ENCODE assay signal across 20 cellular contexts in genomic region chr10:101047268-101047667, GRCh38. TPM values are rescaled to one million over a fixed set of nuclear protein-coding genes. Genes with fewer than 3 reads are reported as not detected.
DNase-seq lines count a peak whose midpoint lies in the region; ATAC-seq and TF ChIP-seq lines count a peak whose summit lies in the region.
"Had no signal": no experiment of that assay in that cellular context is flagged by ENCODE, and none has a peak within 500 bp of the region (broad histone marks: within the 10 kb centered on the region; RNA-seq: fewer than 3 reads in every experiment).

No MANE protein-coding gene starts in this region.

- no peak overlapping the region for H2BK5ac ChIP-seq in IMR-90 (ENCODE audit: low read depth, low read length, poor library complexity, severe bottlenecking)

- no peak overlapping the region for H3K14ac ChIP-seq in IMR-90 (replicated peaks; ENCODE audit: low read depth, low read length)

- peak overlapping the region in 1 of 11 experiments; percentile 32; a peak in 4 of 22 replicates for H3K9ac ChIP-seq in BLaER1 treated with 17β-estradiol and CSF1 and Interleukin-3, amounts not matched to agents 10 nM and 100 nM
- H3K9ac ChIP-seq in IMR-90 (ENCODE audit: low read depth, low read length), result no peak overlapping the region
- no peak overlapping the region for H3K9ac ChIP-seq in iPS-18a (ENCODE audit: low read length)
- H3K9ac ChIP-seq in neural progenitor cell, result no peak overlapping the region

- intact Hi-C loops in IMR-90 (cut with micrococcal nuclease), result no loop called here
- intact Hi-C loops in left ventricle myocardium inferior (cut with micrococcal nuclease), result no loop called here

- no peaks in the 10 kb centered on the region for H3K9me3 Mint-ChIP-seq in neural progenitor cell
- H3K9me3 Mint-ChIP-seq: activated CD4-positive, alpha-beta memory T cell treated with anti-CD3 and anti-CD28 coated beads for 36 hours; stimulated activated naive CD8-positive, alpha-beta T cell treated with anti-CD3 and anti-CD28 coated beads, Interleukin-15, amount 100 ng/mL, for 72 hours had no signal

- TF ChIP-seq POLR2A in IMR-90 (IDR thresholded peaks at IDR 0.05; ENCODE audit: low read depth, low read length), result no peak

- POLR2A ChIA-PET in IMR-90 (lab: Charles Lee; ENCODE audit: unreplicated experiment), result no interaction called here

- peak overlapping the region; percentile 81 for H2AFZ ChIP-seq in IMR-90 (replicated peaks; ENCODE audit: low read length, poor library complexity)
- H2AFZ ChIP-seq in neural progenitor cell (replicated peaks), result no peak overlapping the region

- H4K5ac ChIP-seq in IMR-90 (ENCODE audit: low read depth, low read length), result no peak overlapping the region

- H4K8ac ChIP-seq in IMR-90 (ENCODE audit: low read depth in 2 of 2, low read length in 2 of 2), result no peak overlapping the region

- H3K79me2 ChIP-seq in neural progenitor cell (ENCODE audit: low read depth), result no peaks in the 10 kb centered on the region

- H3K4me2 ChIP-seq in BLaER1 treated with 17β-estradiol and CSF1 and Interleukin-3, amounts not matched to agents 10 nM and 100 nM, result peak overlapping the region in 9 of 11 experiments; percentile 21 to 60 (median 40); a peak in 17 of 22 replicates
- no peak overlapping the region for H3K4me2 ChIP-seq in IMR-90 (ENCODE audit: low read depth, low read length)
- peak overlapping the region; percentile 58 for H3K4me2 ChIP-seq in neural progenitor cell

- H3K9me3 ChIP-seq in BLaER1 treated with 17β-estradiol and CSF1 and Interleukin-3, amounts not matched to agents 10 nM and 100 nM (replicated peaks in 1 of 11), result no peaks in the 10 kb centered on the region
- H3K9me3 ChIP-seq in IMR-90 (ENCODE audit: control insufficient read depth, insufficient read depth, low read length), result no peaks in the 10 kb centered on the region
- no peaks in the 10 kb centered on the region for H3K9me3 ChIP-seq in iPS-18a (ENCODE audit: control insufficient read depth, low read depth, low read length)
- H3K9me3 ChIP-seq in neural progenitor cell (ENCODE audit: low read depth), result no peaks in the 10 kb centered on the region
- no peaks in the 10 kb centered on the region for H3K9me3 ChIP-seq in left ventricle myocardium inferior (replicated peaks)
- H3K9me3 ChIP-seq: gastrocnemius medialis, neutrophil, psoas muscle had no signal

- no TSS peak for BruUV-seq in IMR-90 (replicated peaks; lab: Mats Ljungman, UMichigan)

- no peak overlapping the region for H2BK120ac ChIP-seq in IMR-90 (ENCODE audit: low read depth, low read length)

- dilution Hi-C loops in IMR-90 (cut with HindIII; ENCODE audit: low sequenced_read_pairs, unreplicated experiment), result no loop called here

- H3K56ac ChIP-seq in IMR-90 (ENCODE audit: extremely low read depth, insufficient read depth, low read length), result no peak overlapping the region

- no peak overlapping the region for H4K91ac ChIP-seq in IMR-90 (ENCODE audit: insufficient read depth, low read depth, low read length)

- H2AK5ac ChIP-seq in IMR-90 (ENCODE audit: low read depth, low read length), result no peak overlapping the region

- peaks cover 0 to 3% of the 10 kb centered on the region in 2 experiments; a peak in 2 of 4 replicates for H3K79me1 ChIP-seq in IMR-90 (ENCODE audit: low read depth in 1 of 2, low read length in 2 of 2)

- no peaks in the 10 kb centered on the region for H3K36me3 Mint-ChIP-seq in neural progenitor cell
- H3K36me3 Mint-ChIP-seq: activated CD4-positive, alpha-beta memory T cell treated with anti-CD3 and anti-CD28 coated beads for 36 hours had no signal

- peaks cover 48% of the 10 kb centered on the region for H3F3A ChIP-seq in neural progenitor cell (ENCODE audit: low read depth)

- H3K4me1 ChIP-seq in BLaER1 treated with 17β-estradiol and CSF1 and Interleukin-3, amounts not matched to agents 10 nM and 100 nM, result peaks cover 20 to 43% (median 37%) of the 10 kb centered on the region in 10 experiments
- H3K4me1 ChIP-seq in IMR-90 (ENCODE audit: control insufficient read depth, insufficient read depth, low read length) (peaks cover 16% of the 10 kb centered on the region), iPS-18a (ENCODE audit: control insufficient read depth, low read depth, low read length) (peaks cover 3% of the 10 kb centered on the region), neural progenitor cell (peaks cover 28% of the 10 kb centered on the region), left ventricle myocardium inferior (peaks cover 27% of the 10 kb centered on the region)

- peak overlapping the region; percentile 47; the same call in 1 of the 2 replicates for H3K4ac ChIP-seq in IMR-90 (ENCODE audit: low read depth, low read length)

- in situ Hi-C loops in IMR-90 (cut with MboI; ENCODE audit: low sequenced_read_pairs), result no loop called here

- H3K4me1 Mint-ChIP-seq in neural progenitor cell, result peaks cover 48% of the 10 kb centered on the region

- TF ChIP-seq RAD21 in IMR-90 (IDR thresholded peaks at IDR 0.05; ENCODE audit: low read length), result no peak

- no peak overlapping the region for H3K4me3 ChIP-seq in BLaER1 treated with 17β-estradiol and CSF1 and Interleukin-3, amounts not matched to agents 10 nM and 100 nM
- H3K4me3 ChIP-seq in IMR-90 (ENCODE audit: insufficient read depth, low read depth, low read length) (no peak overlapping the region), iPS-18a (ENCODE audit: low read length) (peak overlapping the region; percentile 26), neural progenitor cell (peak overlapping the region; percentile 15), left ventricle myocardium inferior (no peak overlapping the region)
- H3K4me3 ChIP-seq: gastrocnemius medialis, psoas muscle had no signal

- CTCF ChIA-PET in IMR-90 (lab: Yijun Ruan, JAX), result interaction anchor here (1.3 kb wide), 1 partner anchor 11 kb away, joined by 3 read pairs; no protein-coding TSS in a partner anchor

- H3K36me3 ChIP-seq in BLaER1 treated with 17β-estradiol and CSF1 and Interleukin-3, amounts not matched to agents 10 nM and 100 nM, result peaks cover 0 to 5% (median 0%) of the 10 kb centered on the region in 11 experiments; a peak in 1 of 22 replicates
- H3K36me3 ChIP-seq in IMR-90 (ENCODE audit: control insufficient read depth, insufficient read depth, low read length) (no peaks in the 10 kb centered on the region), iPS-18a (ENCODE audit: control insufficient read depth, low read depth, low read length) (no peaks in the 10 kb centered on the region), neural progenitor cell (no peaks in the 10 kb centered on the region), left ventricle myocardium inferior (no peaks in the 10 kb centered on the region)
- H3K36me3 ChIP-seq: gastrocnemius medialis, neutrophil had no signal

- TF ChIP-seq CTCF in IMR-90 (conservative IDR thresholded peaks at IDR 0.05; ENCODE audit: low read depth, low read length), result no peak
- TF ChIP-seq CTCF in neural progenitor cell (IDR thresholded peaks at IDR 0.05), result no peak
- no peak for TF ChIP-seq CTCF in left ventricle myocardium inferior (IDR thresholded peaks at IDR 0.05; ENCODE audit: borderline replicate concordance)

- no peak overlapping the region for H3K27ac ChIP-seq in BLaER1 treated with 17β-estradiol and CSF1 and Interleukin-3, amounts not matched to agents 10 nM and 100 nM
- H3K27ac ChIP-seq in IMR-90 (ENCODE audit: insufficient read depth, low read length) (no peak overlapping the region), iPS-18a (ENCODE audit: low read length) (no peak overlapping the region), neural progenitor cell (no peak overlapping the region), left ventricle myocardium inferior (replicated peaks) (no peak overlapping the region)
- H3K27ac ChIP-seq: gastrocnemius medialis, neutrophil, psoas muscle, RWPE1 had no signal

- H3K18ac ChIP-seq in IMR-90 (ENCODE audit: low read depth, low read length), result no peak overlapping the region

- peaks cover 62% of the 10 kb centered on the region for H3K27me3 Mint-ChIP-seq in neural progenitor cell (ENCODE audit: insufficient read depth, low read depth)

- 40% methylated on average over 5 of the region's 16 CpGs; no CpG with 5 or more reads in 1 of the 2 experiments for WGBS in IMR-90 (ENCODE audit: extremely low coverage in 2 of 2, insufficient read length in 1 of 2), 2 experiments

- peaks cover 42 to 61% (median 51%) of the 10 kb centered on the region in 11 experiments for H3K27me3 ChIP-seq in BLaER1 treated with 17β-estradiol and CSF1 and Interleukin-3, amounts not matched to agents 10 nM and 100 nM
- H3K27me3 ChIP-seq in IMR-90 (ENCODE audit: control insufficient read depth, insufficient read depth, low read length) (peaks cover 19% of the 10 kb centered on the region), iPS-18a (ENCODE audit: control insufficient read depth, insufficient read depth, low read length) (peaks cover 92% of the 10 kb centered on the region), neural progenitor cell (peaks cover 93% of the 10 kb centered on the region), left ventricle myocardium inferior (ENCODE audit: low read depth) (peaks cover 73% of the 10 kb centered on the region)

- peaks cover 8% of the 10 kb centered on the region; the same call in 1 of the 2 replicates for H3K9me1 ChIP-seq in IMR-90 (ENCODE audit: insufficient read depth, low read length)

- H4K20me1 ChIP-seq in BLaER1 treated with 17β-estradiol and CSF1 and Interleukin-3, amounts not matched to agents 10 nM and 100 nM, result peaks cover 0 to 53% (median 22%) of the 10 kb centered on the region in 11 experiments; a peak in 15 of 22 replicates
- no peaks in the 10 kb centered on the region for H4K20me1 ChIP-seq in IMR-90 (ENCODE audit: insufficient read depth, low read length)
- peaks cover 61% of the 10 kb centered on the region for H4K20me1 ChIP-seq in neural progenitor cell (ENCODE audit: low read depth)

- H3K27ac Mint-ChIP-seq in neural progenitor cell, result no peak overlapping the region
- H3K27ac Mint-ChIP-seq: activated CD4-positive, alpha-beta memory T cell treated with anti-CD3 and anti-CD28 coated beads for 36 hours; B cell; stimulated activated naive CD8-positive, alpha-beta T cell treated with anti-CD3 and anti-CD28 coated beads, Interleukin-15, amount 100 ng/mL, for 72 hours had no signal

- H3K23ac ChIP-seq in IMR-90 (ENCODE audit: low read depth, low read length), result no peak overlapping the region

- ATAC-seq in IMR-90 (ENCODE audit: low read depth), result no peak
- ATAC-seq: activated CD4-positive, CD25-positive, alpha-beta regulatory T cell treated with anti-CD3 and anti-CD28 coated beads, Interleukin-2, amount 50 U/mL, for 24 hours; gastrocnemius medialis; psoas muscle; stimulated activated naive CD8-positive, alpha-beta T cell treated with anti-CD3 and anti-CD28 coated beads, Interleukin-15, amount 100 ng/mL, for 72 hours had no signal

- H3K4me3 Mint-ChIP-seq in neural progenitor cell, result peak overlapping the region; percentile 58
- H3K4me3 Mint-ChIP-seq: activated CD4-positive, alpha-beta memory T cell treated with anti-CD3 and anti-CD28 coated beads for 36 hours; B cell; stimulated activated naive CD8-positive, alpha-beta T cell treated with anti-CD3 and anti-CD28 coated beads, Interleukin-15, amount 100 ng/mL, for 72 hours had no signal

- no peak overlapping the region for H2BK15ac ChIP-seq in IMR-90 (ENCODE audit: low read depth, low read length)

- DNase-seq in IMR-90 (no peak), neural progenitor cell (ENCODE audit: low spot score) (no peak), DMS53 (lab: John Stamatoyannopoulos, UW) (no peak), amniotic stem cell (lab: John Stamatoyannopoulos, UW) (no peak), left ventricle myocardium inferior (no peak), NCI-H1092 treated with DMSO at 0.1 percent for 48 hours (lab: John Stamatoyannopoulos, UW) (no peak)
- DNase-seq: activated CD4-positive, alpha-beta memory T cell treated with anti-CD3 and anti-CD28 coated beads for 36 hours; activated effector memory CD4-positive, alpha-beta T cell treated with Interleukin-2 at 50 U/mL for 16 hours; gastrocnemius medialis; hypothalamus; kidney glomerular epithelial cell; NCI-H446; psoas muscle; stimulated activated naive CD8-positive, alpha-beta T cell treated with anti-CD3 and anti-CD28 coated beads, Interleukin-15, amount 100 ng/mL, for 72 hours had no signal

- H2BK20ac ChIP-seq in IMR-90 (ENCODE audit: low read depth, low read length), result no peak overlapping the region

- peak overlapping the region; percentile 73 for H2AK9ac ChIP-seq in IMR-90 (replicated peaks; ENCODE audit: low read depth, low read length, poor library complexity)

RNA-seq across cellular contexts. Expression of gene KAZALD1, which starts 14.5 kb away (rescaled TPM):
- total RNA-seq in IMR-90 (2012; rRNA removed) (8.1 and 9.1 TPM in 2 replicates), neural progenitor cell (ENCODE audit: low replicate concordance) (0.77 and 1.8 TPM in 2 replicates), left ventricle myocardium inferior (5.1 TPM)
- 18.6 and 18.7 TPM in 2 replicates for polyA plus RNA-seq in IMR-90 (2012; rRNA removed)
- 19.1 and 20.1 TPM in 2 replicates for polyA plus RNA-seq in IMR-90 (2012; cell fraction: cytosol; rRNA removed)
- polyA plus RNA-seq in IMR-90 (2012; cell fraction: nucleus; rRNA removed; ENCODE audit: low replicate concordance), result 20.7 and 36.8 TPM in 2 replicates

RNA-seq across cellular contexts. Expression of gene SFXN3, which starts 16.2 kb away (rescaled TPM):
- 53.3 and 64.7 TPM in 2 replicates for total RNA-seq in IMR-90 (2012; rRNA removed)
- 67.6 and 77.2 TPM in 2 replicates for polyA plus RNA-seq in IMR-90 (2012; rRNA removed)
- polyA plus RNA-seq in IMR-90 (2012; cell fraction: cytosol; rRNA removed), result 36.7 and 46.7 TPM in 2 replicates
- 417 and 427 TPM in 2 replicates for polyA plus RNA-seq in IMR-90 (2012; cell fraction: nucleus; rRNA removed; ENCODE audit: low replicate concordance)
- total RNA-seq in neural progenitor cell (ENCODE audit: low replicate concordance), result 0.09 TPM in 1 of 2 replicates, not detected in the other
- 13.4 TPM for total RNA-seq in left ventricle myocardium inferior

RNA-seq across cellular contexts. Expression of gene PDZD7, which starts 16.3 kb away (rescaled TPM):
- total RNA-seq in IMR-90 (2012; rRNA removed), result 0.83 and 0.90 TPM in 2 replicates
- 1.5 and 1.8 TPM in 2 replicates for polyA plus RNA-seq in IMR-90 (2012; rRNA removed)
- polyA plus RNA-seq in IMR-90 (2012; cell fraction: cytosol; rRNA removed), result 0.97 and 2.0 TPM in 2 replicates
- 6.5 and 8.7 TPM in 2 replicates for polyA plus RNA-seq in IMR-90 (2012; cell fraction: nucleus; rRNA removed; ENCODE audit: low replicate concordance)
- 0.25 TPM in 1 of 2 replicates, not detected in the other for total RNA-seq in neural progenitor cell (ENCODE audit: low replicate concordance)
- 0.27 TPM for total RNA-seq in left ventricle myocardium inferior

RNA-seq across cellular contexts. Expression of gene LZTS2, which starts 47.7 kb away (rescaled TPM):
- 17.8 and 19.2 TPM in 2 replicates for total RNA-seq in IMR-90 (2012; rRNA removed)
- 101 and 108 TPM in 2 replicates for polyA plus RNA-seq in IMR-90 (2012; rRNA removed)
- polyA plus RNA-seq in IMR-90 (2012; cell fraction: cytosol; rRNA removed), result 62.9 and 107 TPM in 2 replicates
- polyA plus RNA-seq in IMR-90 (2012; cell fraction: nucleus; rRNA removed; ENCODE audit: low replicate concordance), result 135 and 272 TPM in 2 replicates
- 34.7 and 111 TPM in 2 replicates for total RNA-seq in neural progenitor cell (ENCODE audit: low replicate concordance)
- total RNA-seq in left ventricle myocardium inferior, result 35.6 TPM

RNA-seq across cellular contexts. Expression of gene TWNK, which starts 59.9 kb away (rescaled TPM):
- total RNA-seq in IMR-90 (2012; rRNA removed) (8.8 and 8.9 TPM in 2 replicates), neural progenitor cell (ENCODE audit: low replicate concordance) (6.4 and 7.1 TPM in 2 replicates), left ventricle myocardium inferior (7.3 TPM)
- 7.5 and 7.7 TPM in 2 replicates for polyA plus RNA-seq in IMR-90 (2012; rRNA removed)
- 3.0 and 6.6 TPM in 2 replicates for polyA plus RNA-seq in IMR-90 (2012; cell fraction: cytosol; rRNA removed)
- polyA plus RNA-seq in IMR-90 (2012; cell fraction: nucleus; rRNA removed; ENCODE audit: low replicate concordance), result 2.6 and 5.5 TPM in 2 replicates

Comparison
In these comparisons a context has a peak if more than half of its experiments do, and no peak if none do; other contexts are left out.
1. H3K4me3 ChIP-seq: peak in iPS-18a (single experiment) and neural progenitor cell (single experiment); none in BLaER1 treated with 17β-estradiol and CSF1 and Interleukin-3, amounts not matched to agents 10 nM and 100 nM (0 of 10), IMR-90 (single experiment) and left ventricle myocardium inferior (single experiment).
2. RNA of gene SFXN3, which starts 16.2 kb away (total RNA-seq): 53.3 to 64.7 TPM in IMR-90 and 13.4 TPM in left ventricle myocardium inferior (single experiment); 0.09 TPM in neural progenitor cell; every median in the first group is over 10 times any median in the second.